Comparison of ENCODE assay signal across 15 cellular contexts in genomic region chr16:57278494-57278893, GRCh38. TPM values are rescaled to one million over a fixed set of nuclear protein-coding genes. Genes with fewer than 3 reads are reported as not detected.
"Had no signal": no experiment of that assay in that cellular context is flagged by ENCODE, and none has a peak within 500 bp of the region (broad histone marks: within the 10 kb centered on the region; RNA-seq: fewer than 3 reads in every experiment).

No MANE protein-coding gene starts in this region.

- H3K27me3 ChIP-seq: ascending aorta, hepatocyte, pancreas, right atrium auricular region, SJSA1, upper lobe of left lung had no signal

- H3K9me3 ChIP-seq: ascending aorta, gastrocnemius medialis, pancreas, right atrium auricular region, SJSA1, upper lobe of left lung had no signal

- H3K4me2 ChIP-seq: hepatocyte, smooth muscle cell had no signal

- H3K9me3 Mint-ChIP-seq: activated CD4-positive, alpha-beta memory T cell treated with anti-CD3 and anti-CD28 coated beads for 36 hours; activated naive CD8-positive, alpha-beta T cell treated with anti-CD3 and anti-CD28 coated beads, Interleukin-2, amount 10 ng/mL, durations not matched to agents 7 days and 5 days; nephron had no signal

- ATAC-seq: gastrocnemius medialis, pancreas had no signal

- H3K36me3 Mint-ChIP-seq: activated CD4-positive, alpha-beta memory T cell treated with anti-CD3 and anti-CD28 coated beads for 36 hours; activated naive CD8-positive, alpha-beta T cell treated with anti-CD3 and anti-CD28 coated beads, Interleukin-2, amount 10 ng/mL, durations not matched to agents 7 days and 5 days had no signal

- H3K27ac Mint-ChIP-seq: nephron had no signal

- DNase-seq: activated CD4-positive, alpha-beta memory T cell treated with anti-CD3 and anti-CD28 coated beads for 36 hours; activated CD4-positive, alpha-beta T cell treated with anti-CD3 and anti-CD28 coated beads for 1 hour; activated naive CD8-positive, alpha-beta T cell treated with anti-CD3 and anti-CD28 coated beads, Interleukin-2, amount 10 ng/mL, durations not matched to agents 7 days and 5 days; activated T-cell treated with anti-CD3 and anti-CD28 coated beads, Interleukin-2, amount 50 U/mL, for 48 hours; effector CD8-positive, alpha-beta T cell; gastrocnemius medialis; T-helper 9 cell had no signal

- H3K4me1 ChIP-seq: ascending aorta, gastrocnemius medialis had no signal

- H3K4me3 ChIP-seq: ascending aorta, gastrocnemius medialis, hepatocyte, pancreas, right atrium auricular region, SJSA1, smooth muscle cell, upper lobe of left lung had no signal

- H3K4me1 Mint-ChIP-seq: nephron had no signal

- H3K36me3 ChIP-seq: ascending aorta, gastrocnemius medialis, pancreas, right atrium auricular region, SJSA1, upper lobe of left lung had no signal

- H3K27ac ChIP-seq: ascending aorta, gastrocnemius medialis, pancreas, right atrium auricular region, SJSA1 had no signal

- H2AFZ ChIP-seq: hepatocyte had no signal

- H3K4me3 Mint-ChIP-seq: activated CD4-positive, alpha-beta memory T cell treated with anti-CD3 and anti-CD28 coated beads for 36 hours; nephron had no signal

RNA-seq across cellular contexts. Expression of gene PLLP, which starts 6.0 kb away (rescaled TPM):
- total RNA-seq: activated CD4-positive, alpha-beta memory T cell treated with anti-CD3 and anti-CD28 coated beads for 36 hours; SJSA1; smooth muscle cell had no signal
